In the genomic region with DNA sequence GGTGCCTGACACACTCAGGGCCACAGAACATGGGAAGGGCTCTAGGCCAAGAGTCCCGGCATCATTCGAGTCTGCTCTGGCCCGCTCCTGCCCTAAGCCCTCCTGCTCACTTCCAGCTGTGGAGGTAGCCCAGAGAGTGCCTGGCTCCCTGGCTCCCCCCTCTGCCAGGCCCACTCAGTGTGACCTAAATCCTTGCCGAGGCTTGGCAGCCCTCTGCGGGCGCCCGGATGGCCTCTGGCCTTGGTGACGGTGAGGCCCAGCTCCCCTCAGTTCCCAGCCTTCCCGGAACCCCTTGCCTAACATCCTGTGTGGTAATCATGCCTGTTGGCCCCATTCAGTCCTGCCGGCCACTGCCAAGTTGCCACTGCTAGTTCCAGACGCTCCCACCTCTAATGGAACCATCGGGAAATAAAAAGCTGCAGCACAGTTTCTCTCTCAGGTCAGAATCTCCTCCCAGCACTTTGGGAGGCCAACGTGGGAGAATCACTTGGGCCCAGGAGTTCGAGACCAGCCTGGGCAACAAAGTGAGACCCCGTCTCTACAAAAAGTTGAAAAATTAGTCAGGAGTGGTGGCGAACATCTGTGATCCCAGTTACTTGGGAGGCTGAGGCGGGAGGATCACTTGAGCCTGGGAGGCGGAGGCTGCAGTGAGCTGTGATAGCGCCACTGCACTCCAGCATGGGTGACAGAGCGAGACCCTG, we compare ENCODE assay signal across 1 cellular context.
A peak's percentile ranks its signal among the peaks of the same experiment; 100 is the strongest.
TF ChIP-seq lines count a peak whose summit lies in the region.

No MANE protein-coding gene starts in this region.

TF ChIP-seq in HepG2, 621 proteins besides CTCF, POLR2A, EP300 and RAD21 (continued from another document and continues in another):
- TF ChIP-seq, protein P1, sequence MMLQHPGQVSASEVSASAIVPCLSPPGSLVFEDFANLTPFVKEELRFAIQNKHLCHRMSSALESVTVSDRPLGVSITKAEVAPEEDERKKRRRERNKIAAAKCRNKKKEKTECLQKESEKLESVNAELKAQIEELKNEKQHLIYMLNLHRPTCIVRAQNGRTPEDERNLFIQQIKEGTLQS (CRISPR knock-in tag; IDR thresholded peaks at IDR 0.05), result peak; percentile 58; the same call in 1 of the 2 replicates
- TF ChIP-seq E2F5 (CRISPR knock-in tag; conservative IDR thresholded peaks at IDR 0.05) (no peak), HIVEP1 (CRISPR knock-in tag; IDR thresholded peaks at IDR 0.05) (peak; percentile 23; the same call in 1 of the 2 replicates), STAG1 (CRISPR knock-in tag; IDR thresholded peaks at IDR 0.05) (peak; percentile 61), ARNT2 (CRISPR knock-in tag; IDR thresholded peaks at IDR 0.05; ENCODE audit: low read depth) (peak; percentile 91), ETV5 (CRISPR knock-in tag; IDR thresholded peaks at IDR 0.05; ENCODE audit: borderline replicate concordance) (peak; percentile 99), NPAS2 (CRISPR knock-in tag; IDR thresholded peaks at IDR 0.05; ENCODE audit: borderline replicate concordance) (no peak), KMT2A (CRISPR knock-in tag; IDR thresholded peaks at IDR 0.05) (no peak), ERF (CRISPR knock-in tag; IDR thresholded peaks at IDR 0.05) (peak; percentile 88), RNF2 (conservative IDR thresholded peaks at IDR 0.05; ENCODE audit: low read depth) (no peak), HOXA9 (CRISPR knock-in tag; IDR thresholded peaks at IDR 0.05; ENCODE audit: borderline replicate concordance) (0 out of 2 replicates have a peak, but pooled peaks have one; percentile 70), FOXP1 (IDR thresholded peaks at IDR 0.05) (no peak), FOXP1 (CRISPR knock-in tag; IDR thresholded peaks at IDR 0.05) (peak; percentile 60), TBL1XR1 (IDR thresholded peaks at IDR 0.05; ENCODE audit: borderline replicate concordance, low read length, partially characterized antibody) (peak; percentile 62), SAP130 (CRISPR knock-in tag; IDR thresholded peaks at IDR 0.05; ENCODE audit: low read depth) (peak; percentile 89), ATF7-NPFF (CRISPR knock-in tag; IDR thresholded peaks at IDR 0.05; ENCODE audit: low read depth) (peak; percentile 32; the same call in 1 of the 2 replicates), MTA3 (CRISPR knock-in tag; IDR thresholded peaks at IDR 0.05) (no peak), TEAD2 (CRISPR knock-in tag; IDR thresholded peaks at IDR 0.05) (no peak), ZNF292 (CRISPR knock-in tag; IDR thresholded peaks at IDR 0.05; ENCODE audit: borderline replicate concordance, low read depth) (peak; percentile 56; the same call in 1 of the 2 replicates), ZNF180 (CRISPR knock-in tag; IDR thresholded peaks at IDR 0.05; ENCODE audit: borderline replicate concordance, low read depth) (no peak), HNRNPUL1 (IDR thresholded peaks at IDR 0.05; ENCODE audit: low read depth, low read length) (no peak), MXI1 (IDR thresholded peaks at IDR 0.05; ENCODE audit: borderline replicate concordance, low read depth, low read length) (peak; percentile 72; the same call in 1 of the 3 replicates), HNRNPL (IDR thresholded peaks at IDR 0.05; ENCODE audit: low read depth, low read length) (peak; percentile 96), KDM5A (IDR thresholded peaks at IDR 0.05; ENCODE audit: borderline replicate concordance, low read length) (no peak), ZNF816 (CRISPR knock-in tag; IDR thresholded peaks at IDR 0.05; ENCODE audit: borderline replicate concordance) (no peak), MAFK (conservative IDR thresholded peaks at IDR 0.05 in 1 of 2, IDR thresholded peaks at IDR 0.05 in 1 of 2; ENCODE audit: low read length in 2 of 2) (no peak), SRF (IDR thresholded peaks at IDR 0.05; ENCODE audit: low read depth, low read length) (no peak), SKI (IDR thresholded peaks at IDR 0.05; ENCODE audit: partially characterized antibody) (peak; percentile 87)
- TF ChIP-seq, protein P2, sequence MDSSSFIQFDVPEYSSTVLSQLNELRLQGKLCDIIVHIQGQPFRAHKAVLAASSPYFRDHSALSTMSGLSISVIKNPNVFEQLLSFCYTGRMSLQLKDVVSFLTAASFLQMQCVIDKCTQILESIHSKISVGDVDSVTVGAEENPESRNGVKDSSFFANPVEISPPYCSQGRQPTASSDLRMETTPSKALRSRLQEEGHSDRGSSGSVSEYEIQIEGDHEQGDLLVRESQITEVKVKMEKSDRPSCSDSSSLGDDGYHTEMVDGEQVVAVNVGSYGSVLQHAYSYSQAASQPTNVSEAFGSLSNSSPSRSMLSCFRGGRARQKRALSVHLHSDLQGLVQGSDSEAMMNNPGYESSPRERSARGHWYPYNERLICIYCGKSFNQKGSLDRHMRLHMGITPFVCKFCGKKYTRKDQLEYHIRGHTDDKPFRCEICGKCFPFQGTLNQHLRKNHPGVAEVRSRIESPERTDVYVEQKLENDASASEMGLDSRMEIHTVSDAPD (CRISPR knock-in tag; IDR thresholded peaks at IDR 0.05), result peak; percentile 96
- TF ChIP-seq, protein P3, sequence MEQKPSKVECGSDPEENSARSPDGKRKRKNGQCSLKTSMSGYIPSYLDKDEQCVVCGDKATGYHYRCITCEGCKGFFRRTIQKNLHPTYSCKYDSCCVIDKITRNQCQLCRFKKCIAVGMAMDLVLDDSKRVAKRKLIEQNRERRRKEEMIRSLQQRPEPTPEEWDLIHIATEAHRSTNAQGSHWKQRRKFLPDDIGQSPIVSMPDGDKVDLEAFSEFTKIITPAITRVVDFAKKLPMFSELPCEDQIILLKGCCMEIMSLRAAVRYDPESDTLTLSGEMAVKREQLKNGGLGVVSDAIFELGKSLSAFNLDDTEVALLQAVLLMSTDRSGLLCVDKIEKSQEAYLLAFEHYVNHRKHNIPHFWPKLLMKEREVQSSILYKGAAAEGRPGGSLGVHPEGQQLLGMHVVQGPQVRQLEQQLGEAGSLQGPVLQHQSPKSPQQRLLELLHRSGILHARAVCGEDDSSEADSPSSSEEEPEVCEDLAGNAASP (CRISPR knock-in tag; IDR thresholded peaks at IDR 0.05; ENCODE audit: borderline replicate concordance), result 0 out of 2 replicates have a peak, but pooled peaks have one; percentile 57
- TF ChIP-seq, protein P4, sequence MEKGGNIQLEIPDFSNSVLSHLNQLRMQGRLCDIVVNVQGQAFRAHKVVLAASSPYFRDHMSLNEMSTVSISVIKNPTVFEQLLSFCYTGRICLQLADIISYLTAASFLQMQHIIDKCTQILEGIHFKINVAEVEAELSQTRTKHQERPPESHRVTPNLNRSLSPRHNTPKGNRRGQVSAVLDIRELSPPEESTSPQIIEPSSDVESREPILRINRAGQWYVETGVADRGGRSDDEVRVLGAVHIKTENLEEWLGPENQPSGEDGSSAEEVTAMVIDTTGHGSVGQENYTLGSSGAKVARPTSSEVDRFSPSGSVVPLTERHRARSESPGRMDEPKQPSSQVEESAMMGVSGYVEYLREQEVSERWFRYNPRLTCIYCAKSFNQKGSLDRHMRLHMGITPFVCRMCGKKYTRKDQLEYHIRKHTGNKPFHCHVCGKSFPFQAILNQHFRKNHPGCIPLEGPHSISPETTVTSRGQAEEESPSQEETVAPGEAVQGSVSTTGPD (CRISPR knock-in tag; IDR thresholded peaks at IDR 0.05), result peak; percentile 88
- TF ChIP-seq, protein P5, sequence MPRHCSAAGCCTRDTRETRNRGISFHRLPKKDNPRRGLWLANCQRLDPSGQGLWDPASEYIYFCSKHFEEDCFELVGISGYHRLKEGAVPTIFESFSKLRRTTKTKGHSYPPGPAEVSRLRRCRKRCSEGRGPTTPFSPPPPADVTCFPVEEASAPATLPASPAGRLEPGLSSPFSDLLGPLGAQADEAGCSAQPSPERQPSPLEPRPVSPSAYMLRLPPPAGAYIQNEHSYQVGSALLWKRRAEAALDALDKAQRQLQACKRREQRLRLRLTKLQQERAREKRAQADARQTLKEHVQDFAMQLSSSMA (CRISPR knock-in tag; IDR thresholded peaks at IDR 0.05), result no peak; the same call in 1 of the 2 replicates
- TF ChIP-seq, protein P6, sequence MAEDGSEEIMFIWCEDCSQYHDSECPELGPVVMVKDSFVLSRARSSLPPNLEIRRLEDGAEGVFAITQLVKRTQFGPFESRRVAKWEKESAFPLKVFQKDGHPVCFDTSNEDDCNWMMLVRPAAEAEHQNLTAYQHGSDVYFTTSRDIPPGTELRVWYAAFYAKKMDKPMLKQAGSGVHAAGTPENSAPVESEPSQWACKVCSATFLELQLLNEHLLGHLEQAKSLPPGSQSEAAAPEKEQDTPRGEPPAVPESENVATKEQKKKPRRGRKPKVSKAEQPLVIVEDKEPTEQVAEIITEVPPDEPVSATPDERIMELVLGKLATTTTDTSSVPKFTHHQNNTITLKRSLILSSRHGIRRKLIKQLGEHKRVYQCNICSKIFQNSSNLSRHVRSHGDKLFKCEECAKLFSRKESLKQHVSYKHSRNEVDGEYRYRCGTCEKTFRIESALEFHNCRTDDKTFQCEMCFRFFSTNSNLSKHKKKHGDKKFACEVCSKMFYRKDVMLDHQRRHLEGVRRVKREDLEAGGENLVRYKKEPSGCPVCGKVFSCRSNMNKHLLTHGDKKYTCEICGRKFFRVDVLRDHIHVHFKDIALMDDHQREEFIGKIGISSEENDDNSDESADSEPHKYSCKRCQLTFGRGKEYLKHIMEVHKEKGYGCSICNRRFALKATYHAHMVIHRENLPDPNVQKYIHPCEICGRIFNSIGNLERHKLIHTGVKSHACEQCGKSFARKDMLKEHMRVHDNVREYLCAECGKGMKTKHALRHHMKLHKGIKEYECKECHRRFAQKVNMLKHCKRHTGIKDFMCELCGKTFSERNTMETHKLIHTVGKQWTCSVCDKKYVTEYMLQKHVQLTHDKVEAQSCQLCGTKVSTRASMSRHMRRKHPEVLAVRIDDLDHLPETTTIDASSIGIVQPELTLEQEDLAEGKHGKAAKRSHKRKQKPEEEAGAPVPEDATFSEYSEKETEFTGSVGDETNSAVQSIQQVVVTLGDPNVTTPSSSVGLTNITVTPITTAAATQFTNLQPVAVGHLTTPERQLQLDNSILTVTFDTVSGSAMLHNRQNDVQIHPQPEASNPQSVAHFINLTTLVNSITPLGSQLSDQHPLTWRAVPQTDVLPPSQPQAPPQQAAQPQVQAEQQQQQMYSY (CRISPR knock-in tag; IDR thresholded peaks at IDR 0.05), result no peak
- TF ChIP-seq, protein P7, sequence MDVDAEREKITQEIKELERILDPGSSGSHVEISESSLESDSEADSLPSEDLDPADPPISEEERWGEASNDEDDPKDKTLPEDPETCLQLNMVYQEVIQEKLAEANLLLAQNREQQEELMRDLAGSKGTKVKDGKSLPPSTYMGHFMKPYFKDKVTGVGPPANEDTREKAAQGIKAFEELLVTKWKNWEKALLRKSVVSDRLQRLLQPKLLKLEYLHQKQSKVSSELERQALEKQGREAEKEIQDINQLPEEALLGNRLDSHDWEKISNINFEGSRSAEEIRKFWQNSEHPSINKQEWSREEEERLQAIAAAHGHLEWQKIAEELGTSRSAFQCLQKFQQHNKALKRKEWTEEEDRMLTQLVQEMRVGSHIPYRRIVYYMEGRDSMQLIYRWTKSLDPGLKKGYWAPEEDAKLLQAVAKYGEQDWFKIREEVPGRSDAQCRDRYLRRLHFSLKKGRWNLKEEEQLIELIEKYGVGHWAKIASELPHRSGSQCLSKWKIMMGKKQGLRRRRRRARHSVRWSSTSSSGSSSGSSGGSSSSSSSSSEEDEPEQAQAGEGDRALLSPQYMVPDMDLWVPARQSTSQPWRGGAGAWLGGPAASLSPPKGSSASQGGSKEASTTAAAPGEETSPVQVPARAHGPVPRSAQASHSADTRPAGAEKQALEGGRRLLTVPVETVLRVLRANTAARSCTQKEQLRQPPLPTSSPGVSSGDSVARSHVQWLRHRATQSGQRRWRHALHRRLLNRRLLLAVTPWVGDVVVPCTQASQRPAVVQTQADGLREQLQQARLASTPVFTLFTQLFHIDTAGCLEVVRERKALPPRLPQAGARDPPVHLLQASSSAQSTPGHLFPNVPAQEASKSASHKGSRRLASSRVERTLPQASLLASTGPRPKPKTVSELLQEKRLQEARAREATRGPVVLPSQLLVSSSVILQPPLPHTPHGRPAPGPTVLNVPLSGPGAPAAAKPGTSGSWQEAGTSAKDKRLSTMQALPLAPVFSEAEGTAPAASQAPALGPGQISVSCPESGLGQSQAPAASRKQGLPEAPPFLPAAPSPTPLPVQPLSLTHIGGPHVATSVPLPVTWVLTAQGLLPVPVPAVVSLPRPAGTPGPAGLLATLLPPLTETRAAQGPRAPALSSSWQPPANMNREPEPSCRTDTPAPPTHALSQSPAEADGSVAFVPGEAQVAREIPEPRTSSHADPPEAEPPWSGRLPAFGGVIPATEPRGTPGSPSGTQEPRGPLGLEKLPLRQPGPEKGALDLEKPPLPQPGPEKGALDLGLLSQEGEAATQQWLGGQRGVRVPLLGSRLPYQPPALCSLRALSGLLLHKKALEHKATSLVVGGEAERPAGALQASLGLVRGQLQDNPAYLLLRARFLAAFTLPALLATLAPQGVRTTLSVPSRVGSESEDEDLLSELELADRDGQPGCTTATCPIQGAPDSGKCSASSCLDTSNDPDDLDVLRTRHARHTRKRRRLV (CRISPR knock-in tag; IDR thresholded peaks at IDR 0.05), result no peak
- TF ChIP-seq, protein P8, sequence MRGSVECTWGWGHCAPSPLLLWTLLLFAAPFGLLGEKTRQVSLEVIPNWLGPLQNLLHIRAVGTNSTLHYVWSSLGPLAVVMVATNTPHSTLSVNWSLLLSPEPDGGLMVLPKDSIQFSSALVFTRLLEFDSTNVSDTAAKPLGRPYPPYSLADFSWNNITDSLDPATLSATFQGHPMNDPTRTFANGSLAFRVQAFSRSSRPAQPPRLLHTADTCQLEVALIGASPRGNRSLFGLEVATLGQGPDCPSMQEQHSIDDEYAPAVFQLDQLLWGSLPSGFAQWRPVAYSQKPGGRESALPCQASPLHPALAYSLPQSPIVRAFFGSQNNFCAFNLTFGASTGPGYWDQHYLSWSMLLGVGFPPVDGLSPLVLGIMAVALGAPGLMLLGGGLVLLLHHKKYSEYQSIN (CRISPR knock-in tag; IDR thresholded peaks at IDR 0.05; ENCODE audit: borderline replicate concordance), result no peak
- TF ChIP-seq, protein P9, sequence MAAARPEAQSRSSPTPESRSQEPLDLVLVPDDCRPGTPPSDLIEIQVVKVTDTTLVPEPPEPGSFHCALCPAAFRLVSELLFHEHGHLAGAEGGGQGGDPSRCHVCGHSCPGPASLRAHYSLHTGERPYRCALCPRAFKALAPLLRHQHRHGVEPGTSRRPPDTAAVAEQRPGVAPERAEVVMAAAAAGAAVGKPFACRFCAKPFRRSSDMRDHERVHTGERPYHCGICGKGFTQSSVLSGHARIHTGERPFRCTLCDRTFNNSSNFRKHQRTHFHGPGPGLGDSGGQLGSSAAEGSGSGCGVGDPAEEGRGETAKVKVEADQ (CRISPR knock-in tag; IDR thresholded peaks at IDR 0.05; ENCODE audit: borderline replicate concordance), result no peak; the same call in 1 of the 2 replicates
